In the genomic region with DNA sequence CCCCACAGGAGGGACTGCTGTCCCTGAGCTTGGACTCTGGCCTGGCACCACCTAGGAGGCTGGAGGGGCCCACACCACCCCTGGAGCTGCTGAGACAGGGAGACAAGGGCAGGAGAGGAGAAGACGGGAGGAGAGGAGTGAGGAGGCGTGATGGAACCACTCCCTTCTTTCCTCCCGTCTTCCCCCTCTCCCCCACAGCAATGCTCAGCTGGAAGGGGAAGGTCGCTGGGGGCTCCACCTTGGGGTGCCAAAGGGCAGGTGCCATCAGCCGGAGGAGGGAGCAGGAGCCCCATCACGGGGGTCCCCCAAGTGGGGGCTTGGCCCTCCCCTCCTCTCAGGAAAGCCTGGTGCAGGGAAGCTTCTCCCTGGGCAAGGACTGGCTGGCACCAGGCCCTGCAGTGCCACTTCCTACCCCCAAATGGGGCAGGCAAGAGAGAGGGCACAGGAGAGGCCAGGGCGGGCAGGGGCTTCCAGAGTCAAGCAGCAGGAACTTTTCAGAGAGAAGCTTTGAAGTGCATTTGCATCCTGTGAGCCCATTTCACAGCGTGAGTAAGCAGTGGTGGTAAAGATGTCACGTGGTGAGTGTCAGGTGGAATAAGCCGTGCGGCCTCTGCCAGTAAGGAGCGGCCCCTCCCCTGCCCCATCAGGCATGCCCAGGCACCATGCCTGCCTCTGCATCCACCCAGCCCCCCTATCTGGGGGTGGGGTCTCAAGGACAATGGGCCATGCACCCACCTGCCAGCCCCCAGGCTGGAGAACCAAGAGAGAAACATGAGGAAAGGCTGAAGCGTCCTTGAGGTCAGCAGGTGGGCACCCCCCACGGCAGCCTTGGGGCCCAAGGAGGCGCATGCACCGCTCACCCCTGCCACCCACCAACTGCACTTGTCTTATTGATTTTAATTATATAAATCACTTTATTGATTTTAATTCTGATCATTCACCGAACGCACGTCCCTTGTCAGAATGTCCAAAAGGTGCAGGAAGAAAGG, we compare ENCODE assay signal across 1 cellular context.
TF ChIP-seq lines count a peak whose summit lies in the region.

No MANE protein-coding gene starts in this region.

TF ChIP-seq in HepG2, 621 proteins besides CTCF, POLR2A, EP300 and RAD21 (continued from another document and continues in another):
- TF ChIP-seq, protein P1, sequence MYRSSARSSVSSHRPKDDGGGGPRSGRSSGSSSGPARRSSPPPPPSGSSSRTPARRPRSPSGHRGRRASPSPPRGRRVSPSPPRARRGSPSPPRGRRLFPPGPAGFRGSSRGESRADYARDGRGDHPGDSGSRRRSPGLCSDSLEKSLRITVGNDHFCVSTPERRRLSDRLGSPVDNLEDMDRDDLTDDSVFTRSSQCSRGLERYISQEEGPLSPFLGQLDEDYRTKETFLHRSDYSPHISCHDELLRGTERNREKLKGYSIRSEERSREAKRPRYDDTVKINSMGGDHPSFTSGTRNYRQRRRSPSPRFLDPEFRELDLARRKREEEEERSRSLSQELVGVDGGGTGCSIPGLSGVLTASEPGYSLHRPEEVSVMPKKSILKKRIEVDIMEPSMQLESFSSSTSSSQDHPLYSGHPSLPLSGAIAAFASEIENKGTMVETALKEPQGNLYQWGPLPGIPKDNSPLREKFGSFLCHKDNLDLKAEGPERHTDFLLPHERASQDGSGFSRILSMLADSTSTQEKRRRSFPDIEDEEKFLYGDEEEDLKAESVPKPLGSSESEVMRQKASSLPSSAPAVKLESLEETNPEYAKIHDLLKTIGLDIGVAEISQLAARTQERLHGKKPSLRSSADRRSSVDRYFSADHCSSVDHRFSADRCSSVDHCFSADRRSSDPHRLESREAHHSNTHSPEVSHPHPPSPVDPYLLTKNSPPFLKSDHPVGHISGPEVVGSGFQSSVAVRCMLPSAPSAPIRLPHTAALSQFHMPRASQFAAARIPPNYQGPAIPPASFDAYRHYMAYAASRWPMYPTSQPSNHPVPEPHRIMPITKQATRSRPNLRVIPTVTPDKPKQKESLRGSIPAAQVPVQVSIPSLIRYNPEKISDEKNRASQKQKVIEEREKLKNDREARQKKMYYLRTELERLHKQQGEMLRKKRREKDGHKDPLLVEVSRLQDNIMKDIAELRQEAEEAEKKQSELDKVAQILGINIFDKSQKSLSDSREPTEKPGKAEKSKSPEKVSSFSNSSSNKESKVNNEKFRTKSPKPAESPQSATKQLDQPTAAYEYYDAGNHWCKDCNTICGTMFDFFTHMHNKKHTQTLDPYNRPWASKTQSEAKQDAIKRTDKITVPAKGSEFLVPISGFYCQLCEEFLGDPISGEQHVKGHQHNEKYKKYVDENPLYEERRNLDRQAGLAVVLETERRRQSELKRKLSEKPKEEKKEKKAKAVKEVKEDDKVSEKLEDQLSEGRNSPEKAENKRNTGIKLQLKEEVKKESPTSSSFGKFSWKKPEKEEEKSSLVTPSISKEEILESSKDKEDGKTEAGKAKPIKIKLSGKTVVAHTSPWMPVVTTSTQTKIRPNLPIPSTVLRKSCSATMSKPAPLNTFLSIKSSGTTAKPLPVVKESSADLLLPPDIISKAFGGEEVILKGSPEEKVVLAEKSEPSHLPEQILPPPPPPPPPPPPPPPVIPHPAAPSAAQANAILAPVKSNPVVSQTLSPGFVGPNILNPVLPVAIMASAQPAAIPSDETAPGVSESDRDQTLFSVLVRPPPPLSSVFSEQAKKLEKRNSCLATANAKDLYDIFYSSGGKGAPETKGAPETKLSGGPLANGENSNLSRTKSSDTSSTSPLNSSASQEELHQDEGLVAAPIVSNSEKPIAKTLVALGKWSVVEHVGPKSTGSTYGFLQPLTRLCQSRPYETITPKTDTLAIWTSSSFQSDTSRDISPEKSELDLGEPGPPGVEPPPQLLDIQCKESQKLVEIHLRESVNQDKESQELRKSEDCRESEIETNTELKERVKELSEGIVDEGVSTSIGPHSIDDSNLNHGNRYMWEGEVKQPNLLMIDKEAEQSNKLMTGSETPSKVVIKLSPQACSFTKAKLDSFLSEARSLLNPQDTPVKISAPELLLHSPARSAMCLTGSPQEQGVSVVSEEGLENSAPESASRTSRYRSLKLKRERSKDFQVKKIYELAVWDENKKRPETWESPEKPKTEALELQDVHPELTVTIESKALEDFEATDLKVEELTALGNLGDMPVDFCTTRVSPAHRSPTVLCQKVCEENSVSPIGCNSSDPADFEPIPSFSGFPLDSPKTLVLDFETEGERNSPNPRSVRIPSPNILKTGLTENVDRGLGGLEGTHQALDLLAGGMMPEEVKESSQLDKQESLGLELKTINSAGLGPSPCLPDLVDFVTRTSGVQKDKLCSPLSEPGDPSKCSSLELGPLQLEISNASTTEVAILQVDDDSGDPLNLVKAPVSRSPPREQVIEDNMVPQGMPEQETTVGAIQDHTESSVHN (CRISPR knock-in tag; IDR thresholded peaks at IDR 0.05): no peak
- TF ChIP-seq SCMH1 (CRISPR knock-in tag; IDR thresholded peaks at IDR 0.05; ENCODE audit: borderline replicate concordance): no peak
- TF ChIP-seq RXRA (CRISPR knock-in tag; IDR thresholded peaks at IDR 0.05): no peak
- TF ChIP-seq, protein P2, sequence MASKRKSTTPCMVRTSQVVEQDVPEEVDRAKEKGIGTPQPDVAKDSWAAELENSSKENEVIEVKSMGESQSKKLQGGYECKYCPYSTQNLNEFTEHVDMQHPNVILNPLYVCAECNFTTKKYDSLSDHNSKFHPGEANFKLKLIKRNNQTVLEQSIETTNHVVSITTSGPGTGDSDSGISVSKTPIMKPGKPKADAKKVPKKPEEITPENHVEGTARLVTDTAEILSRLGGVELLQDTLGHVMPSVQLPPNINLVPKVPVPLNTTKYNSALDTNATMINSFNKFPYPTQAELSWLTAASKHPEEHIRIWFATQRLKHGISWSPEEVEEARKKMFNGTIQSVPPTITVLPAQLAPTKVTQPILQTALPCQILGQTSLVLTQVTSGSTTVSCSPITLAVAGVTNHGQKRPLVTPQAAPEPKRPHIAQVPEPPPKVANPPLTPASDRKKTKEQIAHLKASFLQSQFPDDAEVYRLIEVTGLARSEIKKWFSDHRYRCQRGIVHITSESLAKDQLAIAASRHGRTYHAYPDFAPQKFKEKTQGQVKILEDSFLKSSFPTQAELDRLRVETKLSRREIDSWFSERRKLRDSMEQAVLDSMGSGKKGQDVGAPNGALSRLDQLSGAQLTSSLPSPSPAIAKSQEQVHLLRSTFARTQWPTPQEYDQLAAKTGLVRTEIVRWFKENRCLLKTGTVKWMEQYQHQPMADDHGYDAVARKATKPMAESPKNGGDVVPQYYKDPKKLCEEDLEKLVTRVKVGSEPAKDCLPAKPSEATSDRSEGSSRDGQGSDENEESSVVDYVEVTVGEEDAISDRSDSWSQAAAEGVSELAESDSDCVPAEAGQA (IDR thresholded peaks at IDR 0.05; ENCODE audit: low read depth): no peak
- TF ChIP-seq, protein P2 (CRISPR knock-in tag; IDR thresholded peaks at IDR 0.05; ENCODE audit: borderline replicate concordance): no peak
- TF ChIP-seq EED (CRISPR knock-in tag; IDR thresholded peaks at IDR 0.05): no peak
- TF ChIP-seq PBX2 (CRISPR knock-in tag; IDR thresholded peaks at IDR 0.05): no peak
- TF ChIP-seq ARNT2 (CRISPR knock-in tag; IDR thresholded peaks at IDR 0.05; ENCODE audit: low read depth): no peak; the same call in 1 of the 2 replicates
- no peak for TF ChIP-seq ZNF572 (CRISPR knock-in tag; IDR thresholded peaks at IDR 0.05)
- TF ChIP-seq ZNF746 (CRISPR knock-in tag; IDR thresholded peaks at IDR 0.05): no peak
- no peak for TF ChIP-seq ZNF841 (CRISPR knock-in tag; IDR thresholded peaks at IDR 0.05; ENCODE audit: borderline replicate concordance)
- TF ChIP-seq ZNF616 (CRISPR knock-in tag; IDR thresholded peaks at IDR 0.05; ENCODE audit: low read depth): no peak
- no peak for TF ChIP-seq PHB2 (IDR thresholded peaks at IDR 0.05; ENCODE audit: partially characterized antibody)
- no peak for TF ChIP-seq SIX4 (CRISPR knock-in tag; IDR thresholded peaks at IDR 0.05)
- TF ChIP-seq, protein P3, sequence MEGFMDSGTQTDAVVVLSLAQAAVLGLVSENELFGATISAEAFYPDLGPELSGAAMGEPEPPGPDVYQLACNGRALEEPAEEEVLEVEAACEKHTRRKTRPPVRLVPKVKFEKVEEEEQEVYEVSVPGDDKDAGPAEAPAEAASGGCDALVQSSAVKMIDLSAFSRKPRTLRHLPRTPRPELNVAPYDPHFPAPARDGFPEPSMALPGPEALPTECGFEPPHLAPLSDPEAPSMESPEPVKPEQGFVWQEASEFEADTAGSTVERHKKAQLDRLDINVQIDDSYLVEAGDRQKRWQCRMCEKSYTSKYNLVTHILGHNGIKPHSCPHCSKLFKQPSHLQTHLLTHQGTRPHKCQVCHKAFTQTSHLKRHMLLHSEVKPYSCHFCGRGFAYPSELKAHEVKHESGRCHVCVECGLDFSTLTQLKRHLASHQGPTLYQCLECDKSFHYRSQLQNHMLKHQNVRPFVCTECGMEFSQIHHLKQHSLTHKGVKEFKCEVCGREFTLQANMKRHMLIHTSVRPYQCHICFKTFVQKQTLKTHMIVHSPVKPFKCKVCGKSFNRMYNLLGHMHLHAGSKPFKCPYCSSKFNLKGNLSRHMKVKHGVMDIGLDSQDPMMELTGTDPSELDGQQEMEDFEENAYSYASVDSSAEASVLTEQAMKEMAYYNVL (CRISPR knock-in tag; IDR thresholded peaks at IDR 0.05; ENCODE audit: borderline replicate concordance): no peak
- TF ChIP-seq PPARG (CRISPR knock-in tag; conservative IDR thresholded peaks at IDR 0.05): no peak
- TF ChIP-seq POLR2AphosphoS2 (IDR thresholded peaks at IDR 0.05; ENCODE audit: low read depth, low read length): no peak
- TF ChIP-seq TRIM24 (CRISPR knock-in tag; IDR thresholded peaks at IDR 0.05): no peak
- no peak for TF ChIP-seq ZNF605 (CRISPR knock-in tag; IDR thresholded peaks at IDR 0.05)
- 0 out of 2 replicates have a peak, but pooled peaks have one; percentile 28 for TF ChIP-seq HOXD1 (CRISPR knock-in tag; IDR thresholded peaks at IDR 0.05)
- TF ChIP-seq, protein P4, sequence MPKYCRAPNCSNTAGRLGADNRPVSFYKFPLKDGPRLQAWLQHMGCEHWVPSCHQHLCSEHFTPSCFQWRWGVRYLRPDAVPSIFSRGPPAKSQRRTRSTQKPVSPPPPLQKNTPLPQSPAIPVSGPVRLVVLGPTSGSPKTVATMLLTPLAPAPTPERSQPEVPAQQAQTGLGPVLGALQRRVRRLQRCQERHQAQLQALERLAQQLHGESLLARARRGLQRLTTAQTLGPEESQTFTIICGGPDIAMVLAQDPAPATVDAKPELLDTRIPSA (CRISPR knock-in tag; IDR thresholded peaks at IDR 0.05; ENCODE audit: borderline replicate concordance): no peak
- no peak for TF ChIP-seq RFX3 (CRISPR knock-in tag; IDR thresholded peaks at IDR 0.05)
- no peak; the same call in 1 of the 2 replicates for TF ChIP-seq ZNF672 (CRISPR knock-in tag; IDR thresholded peaks at IDR 0.05)
- TF ChIP-seq ZNF34 (CRISPR knock-in tag; IDR thresholded peaks at IDR 0.05; ENCODE audit: borderline replicate concordance): no peak
- no peak for TF ChIP-seq MBD4 (IDR thresholded peaks at IDR 0.05; ENCODE audit: borderline replicate concordance, low read length)
- no peak; the same call in 1 of the 2 replicates for TF ChIP-seq ZNF335 (CRISPR knock-in tag; IDR thresholded peaks at IDR 0.05)
- no peak for TF ChIP-seq TEAD2 (CRISPR knock-in tag; IDR thresholded peaks at IDR 0.05)
- no peak for TF ChIP-seq KLF16 (CRISPR knock-in tag; IDR thresholded peaks at IDR 0.05)
- TF ChIP-seq NR2F6 (IDR thresholded peaks at IDR 0.05): no peak
- no peak for TF ChIP-seq NR2F6 (CRISPR knock-in tag; IDR thresholded peaks at IDR 0.05)
- TF ChIP-seq ZNF691 (CRISPR knock-in tag; IDR thresholded peaks at IDR 0.05; ENCODE audit: borderline replicate concordance, low read depth): no peak; the same call in none of the 2 replicates
- TF ChIP-seq TOPORS (CRISPR knock-in tag; IDR thresholded peaks at IDR 0.05): no peak
- no peak; the same call in 1 of the 2 replicates for TF ChIP-seq ZNF724P (CRISPR knock-in tag; IDR thresholded peaks at IDR 0.05; ENCODE audit: borderline replicate concordance)
- TF ChIP-seq ZFP90 (CRISPR knock-in tag; IDR thresholded peaks at IDR 0.05; ENCODE audit: borderline replicate concordance): 0 out of 2 replicates have a peak, but pooled peaks have one; percentile 37
